8 cellular contexts compared by ENCODE assay signal in genomic region chr3:109532257-109533216, GRCh38.
A peak's percentile ranks its signal among the peaks of the same experiment; 100 is the strongest.
DNase-seq lines count a peak whose midpoint lies in the region; ATAC-seq, FAIRE-seq and TF ChIP-seq lines count a peak whose summit lies in the region.

No MANE protein-coding gene starts in this region.

- H3K4me3 ChIP-seq in CD4-positive, CD25-positive, alpha-beta regulatory T cell (ENCODE audit: low read depth, low read length), result no peak overlapping the region
- no peak overlapping the region for H3K4me3 ChIP-seq in psoas muscle

- no peaks in the 10 kb centered on the region for H3K27me3 ChIP-seq in CD4-positive, CD25-positive, alpha-beta regulatory T cell (ENCODE audit: control insufficient read depth, insufficient read depth, low read length)
- H3K27me3 ChIP-seq in psoas muscle (ENCODE audit: insufficient read depth in 3 of 3, low read length in 2 of 3), result no peaks in the 10 kb centered on the region

- H3K9me3 Mint-ChIP-seq in CD4-positive, CD25-positive, alpha-beta regulatory T cell, result peaks cover 0 to 2% (median 0%) of the 10 kb centered on the region in 7 donors

- no peak overlapping the region for H3K4me3 Mint-ChIP-seq in CD4-positive, CD25-positive, alpha-beta regulatory T cell

- H3K4me1 Mint-ChIP-seq in CD4-positive, CD25-positive, alpha-beta regulatory T cell, result no peaks in the 10 kb centered on the region

- peak; percentile 59 for FAIRE-seq in urothelium cell line (lab: Jason Lieb, UNC)

- H3K36me3 ChIP-seq in CD4-positive, CD25-positive, alpha-beta regulatory T cell (ENCODE audit: control insufficient read depth, insufficient read depth, low read length), result no peaks in the 10 kb centered on the region
- H3K36me3 ChIP-seq in psoas muscle (ENCODE audit: insufficient read depth in 1 of 2, low read depth in 1 of 2), result no peaks in the 10 kb centered on the region

- no peak overlapping the region for H3K27ac Mint-ChIP-seq in CD4-positive, CD25-positive, alpha-beta regulatory T cell

- H3K27ac ChIP-seq in CD4-positive, CD25-positive, alpha-beta regulatory T cell (ENCODE audit: insufficient read depth, low read length, poor library complexity, severe bottlenecking), result no peak overlapping the region
- no peak overlapping the region for H3K27ac ChIP-seq in psoas muscle

- H3K36me3 Mint-ChIP-seq in CD4-positive, CD25-positive, alpha-beta regulatory T cell, result no peaks in the 10 kb centered on the region

- peaks cover 4% of the 10 kb centered on the region for H3K27me3 Mint-ChIP-seq in CD4-positive, CD25-positive, alpha-beta regulatory T cell

- TF ChIP-seq CTCF in psoas muscle (IDR thresholded peaks at IDR 0.05), result no peak

- H3K4me1 ChIP-seq in CD4-positive, CD25-positive, alpha-beta regulatory T cell (ENCODE audit: control insufficient read depth, insufficient read depth, low read length, poor library complexity, severe bottlenecking), result no peaks in the 10 kb centered on the region
- H3K4me1 ChIP-seq in psoas muscle, result no peaks in the 10 kb centered on the region

- WGBS in psoas muscle, 3 donors, result 69 to 73% (median 72%) methylated on average over 6 of the region's 6 CpGs

- intact Hi-C loops in psoas muscle (cut with DNase I), result no loop called here

- peak; percentile 12 to 41 (median 20) for DNase-seq in CD4-positive, CD25-positive, alpha-beta regulatory T cell
- peak; percentile 51 for DNase-seq in HK-2 (ENCODE audit: unreplicated experiment)
- peak; percentile 78 for DNase-seq in SKM-1 (lab: John Stamatoyannopoulos, UW; ENCODE audit: unreplicated experiment)
- DNase-seq in central memory CD4-positive, alpha-beta T cell, result peak; percentile 25
- peak; percentile 63 for DNase-seq in mucosa of gallbladder (ENCODE audit: low spot score)
- no peak for DNase-seq in urothelium cell line (ENCODE audit: low spot score)
- DNase-seq in psoas muscle, result no peak

- peak in 1 of 2 donors; percentile 34 for ATAC-seq in CD4-positive, CD25-positive, alpha-beta regulatory T cell (ENCODE audit: low read depth in 2 of 2)
- ATAC-seq in psoas muscle, result no peak
- ATAC-seq in HG02798 (IDR thresholded peaks at IDR 0.05; ENCODE audit: poor library complexity, unreplicated experiment), result no peak

- H3K9me3 ChIP-seq in CD4-positive, CD25-positive, alpha-beta regulatory T cell (ENCODE audit: control insufficient read depth in 2 of 2, low read length in 2 of 2), result no peaks in the 10 kb centered on the region
- H3K9me3 ChIP-seq in psoas muscle, result no peaks in the 10 kb centered on the region

Comparison
In these comparisons a context has a peak if more than half of its experiments do, and no peak if none do; other contexts are left out.
1. DNase-seq: peak in CD4-positive, CD25-positive, alpha-beta regulatory T cell (3 of 3), HK-2 (single experiment), SKM-1 (single experiment), central memory CD4-positive, alpha-beta T cell (single experiment) and mucosa of gallbladder (single experiment); none in urothelium cell line (single experiment) and psoas muscle (0 of 2).